ENCODE assay signal across 1 cellular context in the genomic region with DNA sequence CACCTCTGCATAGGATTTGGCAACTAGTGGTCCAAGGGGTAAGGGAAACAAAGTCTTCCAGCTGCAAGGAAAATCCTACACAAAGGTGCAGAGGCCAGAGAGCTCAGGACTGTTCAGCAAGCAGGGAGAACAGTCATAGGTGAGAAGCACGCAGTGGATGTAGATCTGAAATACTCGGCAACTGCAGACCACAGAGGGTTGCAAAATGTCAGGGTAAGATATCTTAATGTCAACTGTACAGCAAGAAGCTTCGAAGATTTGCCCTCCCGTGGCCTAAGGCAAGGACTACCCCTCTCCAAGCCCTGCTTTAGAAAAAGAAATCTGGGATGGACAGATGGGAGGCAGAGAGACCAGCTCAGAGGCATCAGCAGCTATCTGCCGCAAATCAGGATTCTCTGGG.
TF ChIP-seq lines count a peak whose summit lies in the region.

No MANE protein-coding gene starts in this region.

TF ChIP-seq in HepG2, 621 proteins besides CTCF, POLR2A, EP300 and RAD21 (continued from another document):
- TF ChIP-seq NR2F2 (IDR thresholded peaks at IDR 0.05; ENCODE audit: borderline replicate concordance, low read depth) = no peak
- TF ChIP-seq, protein P1, sequence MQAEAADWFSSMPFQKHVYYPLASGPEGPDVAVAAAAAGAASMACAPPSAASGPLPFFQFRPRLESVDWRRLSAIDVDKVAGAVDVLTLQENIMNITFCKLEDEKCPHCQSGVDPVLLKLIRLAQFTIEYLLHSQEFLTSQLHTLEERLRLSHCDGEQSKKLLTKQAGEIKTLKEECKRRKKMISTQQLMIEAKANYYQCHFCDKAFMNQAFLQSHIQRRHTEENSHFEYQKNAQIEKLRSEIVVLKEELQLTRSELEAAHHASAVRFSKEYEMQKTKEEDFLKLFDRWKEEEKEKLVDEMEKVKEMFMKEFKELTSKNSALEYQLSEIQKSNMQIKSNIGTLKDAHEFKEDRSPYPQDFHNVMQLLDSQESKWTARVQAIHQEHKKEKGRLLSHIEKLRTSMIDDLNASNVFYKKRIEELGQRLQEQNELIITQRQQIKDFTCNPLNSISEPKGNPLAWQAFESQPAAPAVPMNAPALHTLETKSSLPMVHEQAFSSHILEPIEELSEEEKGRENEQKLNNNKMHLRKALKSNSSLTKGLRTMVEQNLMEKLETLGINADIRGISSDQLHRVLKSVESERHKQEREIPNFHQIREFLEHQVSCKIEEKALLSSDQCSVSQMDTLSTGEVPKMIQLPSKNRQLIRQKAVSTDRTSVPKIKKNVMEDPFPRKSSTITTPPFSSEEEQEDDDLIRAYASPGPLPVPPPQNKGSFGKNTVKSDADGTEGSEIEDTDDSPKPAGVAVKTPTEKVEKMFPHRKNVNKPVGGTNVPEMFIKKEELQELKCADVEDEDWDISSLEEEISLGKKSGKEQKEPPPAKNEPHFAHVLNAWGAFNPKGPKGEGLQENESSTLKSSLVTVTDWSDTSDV (CRISPR knock-in tag; IDR thresholded peaks at IDR 0.05) = no peak
- TF ChIP-seq, protein P2, sequence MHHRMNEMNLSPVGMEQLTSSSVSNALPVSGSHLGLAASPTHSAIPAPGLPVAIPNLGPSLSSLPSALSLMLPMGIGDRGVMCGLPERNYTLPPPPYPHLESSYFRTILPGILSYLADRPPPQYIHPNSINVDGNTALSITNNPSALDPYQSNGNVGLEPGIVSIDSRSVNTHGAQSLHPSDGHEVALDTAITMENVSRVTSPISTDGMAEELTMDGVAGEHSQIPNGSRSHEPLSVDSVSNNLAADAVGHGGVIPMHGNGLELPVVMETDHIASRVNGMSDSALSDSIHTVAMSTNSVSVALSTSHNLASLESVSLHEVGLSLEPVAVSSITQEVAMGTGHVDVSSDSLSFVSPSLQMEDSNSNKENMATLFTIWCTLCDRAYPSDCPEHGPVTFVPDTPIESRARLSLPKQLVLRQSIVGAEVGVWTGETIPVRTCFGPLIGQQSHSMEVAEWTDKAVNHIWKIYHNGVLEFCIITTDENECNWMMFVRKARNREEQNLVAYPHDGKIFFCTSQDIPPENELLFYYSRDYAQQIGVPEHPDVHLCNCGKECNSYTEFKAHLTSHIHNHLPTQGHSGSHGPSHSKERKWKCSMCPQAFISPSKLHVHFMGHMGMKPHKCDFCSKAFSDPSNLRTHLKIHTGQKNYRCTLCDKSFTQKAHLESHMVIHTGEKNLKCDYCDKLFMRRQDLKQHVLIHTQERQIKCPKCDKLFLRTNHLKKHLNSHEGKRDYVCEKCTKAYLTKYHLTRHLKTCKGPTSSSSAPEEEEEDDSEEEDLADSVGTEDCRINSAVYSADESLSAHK (CRISPR knock-in tag; IDR thresholded peaks at IDR 0.05; ENCODE audit: borderline replicate concordance) = no peak
TF ChIP-seq in HepG2: peak in this region for 0.
